Comparison of ENCODE assay signal across 1 cellular context in genomic region chr1:31879981-31880608, GRCh38.
TF ChIP-seq lines count a peak whose summit lies in the region.

No MANE protein-coding gene starts in this region.

TF ChIP-seq in GM12878, 131 proteins besides CTCF, POLR2A, EP300 and RAD21:
- TF ChIP-seq YBX1 (IDR thresholded peaks at IDR 0.05) (no peak), PRDM15 (CRISPR knock-in tag; IDR thresholded peaks at IDR 0.05) (no peak), MEF2B (IDR thresholded peaks at IDR 0.05; ENCODE audit: partially characterized antibody, poor library complexity, severe bottlenecking) (no peak), CREM (IDR thresholded peaks at IDR 0.05; ENCODE audit: low read depth) (no peak), RUNX3 (IDR thresholded peaks at IDR 0.05; ENCODE audit: low read length) (no peak), MTA2 (IDR thresholded peaks at IDR 0.05; ENCODE audit: low read depth) (no peak), GABPA (IDR thresholded peaks at IDR 0.05; ENCODE audit: low read depth) (no peak), ZNF384 (IDR thresholded peaks at IDR 0.05; ENCODE audit: borderline replicate concordance, low read depth, low read length) (no peak), ZNF622 (IDR thresholded peaks at IDR 0.05) (no peak), FOXM1 (IDR thresholded peaks at IDR 0.05; ENCODE audit: low read depth, low read length) (no peak), ZNF274 (IDR thresholded peaks at IDR 0.05; ENCODE audit: insufficient read depth, insufficient read length) (no peak), ZZZ3 (IDR thresholded peaks at IDR 0.05; ENCODE audit: control insufficient read depth, insufficient read length, low read depth) (no peak), BHLHE40 (IDR thresholded peaks at IDR 0.05; ENCODE audit: borderline replicate concordance in 1 of 2, low read depth in 2 of 2, low read length in 1 of 2) (no peak)
